35 cellular contexts compared by ENCODE assay signal in genomic region chr10:59252491-59252890, GRCh38.
"Had no signal": no experiment of that assay in that cellular context is flagged by ENCODE, and none has a peak within 500 bp of the region (broad histone marks: within the 10 kb centered on the region; RNA-seq: fewer than 3 reads in every experiment).

No MANE protein-coding gene starts in this region.

- H3K36me3 ChIP-seq: MG63 had no signal

- H3K27ac ChIP-seq: KMS-11 had no signal

- H3K4me3 ChIP-seq: MG63 had no signal

- H3K27me3 ChIP-seq: MG63 had no signal

- H3K4me2 ChIP-seq: KMS-11 had no signal

- DNase-seq: Karpas-422, Kasumi-1, MG63, MV-4-11, NCI-H1048, NCI-H1092, NCI-H1092 treated with DMSO at 0.1 percent for 48 hours, NCI-H1105, NCI-H1105 treated with DMSO at 0.1 percent for 48 hours, NCI-H1417, NCI-H1417 treated with DMSO at 0.1 percent for 48 hours, NCI-H1436, NCI-H1436 treated with DMSO at 0.1 percent for 48 hours, NCI-H146, NCI-H1694, NCI-H1694 treated with DMSO at 0.1 percent for 48 hours, NCI-H187, NCI-H187 treated with DMSO at 0.1 percent for 48 hours, NCI-H1930, NCI-H2029, NCI-H2029 treated with DMSO at 0.1 percent for 48 hours, NCI-H2081, NCI-H2081 treated with DMSO at 0.1 percent for 48 hours, NCI-H2107, NCI-H2171, NCI-H2171 treated with DMSO at 0.1 percent for 48 hours, NCI-H2227 treated with DMSO at 0.1 percent for 48 hours, NCI-H226, NCI-H345, NCI-H446, NCI-H446 treated with DMSO at 0.1 percent for 48 hours, NCI-H510A, NCI-H510A treated with DMSO at 0.1 percent for 48 hours, NCI-H524 had no signal

- H3K9me3 ChIP-seq: MG63 had no signal

- H3K9ac ChIP-seq: KMS-11 had no signal
